In the genomic region with DNA sequence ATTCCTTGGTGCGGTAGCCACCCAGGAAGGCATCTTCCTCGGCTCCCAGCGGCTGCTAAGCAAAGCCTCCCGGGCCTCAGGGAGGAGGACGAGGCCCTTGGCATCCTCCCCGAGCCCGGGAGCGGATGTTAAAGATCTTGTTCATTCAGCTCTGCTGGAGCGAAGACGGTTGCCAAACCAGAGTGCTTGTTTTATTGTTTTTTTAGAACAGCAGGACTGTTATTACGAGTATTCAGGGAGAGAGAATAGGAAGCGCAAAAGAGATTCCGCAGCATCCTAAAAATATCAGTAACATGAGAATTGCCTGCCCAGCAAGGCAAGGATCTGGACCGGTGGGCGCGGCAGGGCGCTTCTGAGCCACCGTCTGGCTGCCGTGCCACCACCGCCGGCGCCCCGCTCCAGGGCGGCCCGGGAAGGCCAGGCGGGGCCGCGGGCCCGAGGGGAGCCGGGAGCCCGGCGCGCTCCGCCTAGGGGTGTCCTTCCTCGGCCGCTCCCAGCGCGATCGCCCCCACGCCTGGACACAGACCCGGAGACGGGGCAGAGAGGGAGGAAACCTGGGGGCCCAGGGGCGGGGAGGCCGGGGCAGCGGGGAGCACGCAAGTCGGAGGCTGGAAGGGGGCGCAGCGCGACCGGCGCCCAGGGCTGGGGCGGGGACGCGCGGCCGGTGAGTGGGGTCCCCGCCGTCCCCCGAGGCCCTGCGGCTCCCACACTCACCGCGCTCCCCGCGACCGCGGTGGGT, we compare ENCODE assay signal across 8 cellular contexts. TPM values are rescaled to one million over a fixed set of nuclear protein-coding genes. Genes with fewer than 3 reads are reported as not detected.
DNase-seq lines count a peak whose midpoint lies in the region; ATAC-seq, FAIRE-seq and TF ChIP-seq lines count a peak whose summit lies in the region.

No MANE protein-coding gene starts in this region.

- no peak overlapping the region for H3K27ac ChIP-seq in fibroblast of lung (ENCODE audit: insufficient read depth, low read length)
- H3K27ac ChIP-seq in naive thymus-derived CD4-positive, alpha-beta T cell (ENCODE audit: low read depth, low read length): no peak overlapping the region
- no peak overlapping the region for H3K27ac ChIP-seq in MM.1S (ENCODE audit: low read length)

- POLR2A ChIA-PET in activated B cell treated with CpG ODN at 0.5 μM for 24 hours (lab: Charles Lee): interaction anchor here (0.9 to 1.1 kb wide), 2 partner anchors 42 to 366 kb away, joined by 3 read pairs; no protein-coding TSS in a partner anchor
- POLR2A ChIA-PET in naive thymus-derived CD4-positive, alpha-beta T cell (lab: Charles Lee): no interaction called here

- H3K79me2 ChIP-seq in fibroblast of lung (ENCODE audit: control insufficient read depth, insufficient read depth, low read length) (no peaks in the 10 kb centered on the region), MM.1S (ENCODE audit: low read length) (no peaks in the 10 kb centered on the region)

- H2AFZ ChIP-seq in fibroblast of lung (ENCODE audit: low read length) (peak overlapping the region; percentile 59), MM.1S (ENCODE audit: low read length) (no peak overlapping the region)

- no peak for TF ChIP-seq CTCF in activated B cell treated with CpG ODN at 0.5 μM for 24 hours (IDR thresholded peaks at IDR 0.05)
- no peak for TF ChIP-seq CTCF in fibroblast of lung (conservative IDR thresholded peaks at IDR 0.05 in 1 of 2, IDR thresholded peaks at IDR 0.05 in 1 of 2; ENCODE audit: low read depth in 1 of 2, low read length in 2 of 2)
- TF ChIP-seq CTCF in MM.1S (IDR thresholded peaks at IDR 0.05; ENCODE audit: low read length): no peak

- intact Hi-C loops in Right ventricle myocardium inferior (cut with DNase I) (no loop called here), cardiac septum (cut with DNase I) (no loop called here), activated B cell treated with CpG ODN at 0.5 μM for 24 hours (cut with micrococcal nuclease) (loop anchor here (1.0 to 10.0 kb wide), 2 partner anchors 41 to 165 kb away; no protein-coding TSS in a partner anchor)
- intact Hi-C loops in naive thymus-derived CD4-positive, alpha-beta T cell (cut with micrococcal nuclease): no loop called here

- H3K4me2 ChIP-seq in fibroblast of lung (ENCODE audit: extremely low read depth, insufficient read depth, low read length): peak overlapping the region; percentile 92
- H3K4me2 ChIP-seq in MM.1S (ENCODE audit: low read depth, low read length): no peak overlapping the region

- no peak for TF ChIP-seq POLR2A in GM12891 (IDR thresholded peaks at IDR 0.05; ENCODE audit: low read depth, low read length)

- H3K36me3 Mint-ChIP-seq in activated B cell treated with CpG ODN at 0.5 μM for 24 hours (ENCODE audit: low read depth): no peaks in the 10 kb centered on the region
- H3K36me3 Mint-ChIP-seq in naive thymus-derived CD4-positive, alpha-beta T cell: peaks cover 0 to 4% (median 0%) of the 10 kb centered on the region in 5 donors

- no peaks in the 10 kb centered on the region for H3K9me3 ChIP-seq in fibroblast of lung (ENCODE audit: control insufficient read depth, insufficient read depth, low read depth, low read length)
- no peaks in the 10 kb centered on the region for H3K9me3 ChIP-seq in naive thymus-derived CD4-positive, alpha-beta T cell (ENCODE audit: control insufficient read depth in 2 of 3, low read length in 3 of 3)
- H3K9me3 ChIP-seq in MM.1S (replicated peaks; ENCODE audit: insufficient read depth, low read length): no peaks in the 10 kb centered on the region

- no peak overlapping the region for H3K27ac Mint-ChIP-seq in activated B cell treated with CpG ODN at 0.5 μM for 24 hours
- peak overlapping the region in 5 of 9 donors; percentile 49 to 64 (median 51) for H3K27ac Mint-ChIP-seq in naive thymus-derived CD4-positive, alpha-beta T cell

- H3K9me2 ChIP-seq in MM.1S (replicated peaks; ENCODE audit: insufficient read depth, low read length): no peaks in the 10 kb centered on the region

- no peak overlapping the region for H3K9ac ChIP-seq in fibroblast of lung (ENCODE audit: insufficient read depth, low read length)
- H3K9ac ChIP-seq in MM.1S (ENCODE audit: low read length): no peak overlapping the region

- H3K4me3 ChIP-seq in fibroblast of lung (replicated peaks in 1 of 4; ENCODE audit: control extremely low read depth in 1 of 4, insufficient read depth in 1 of 4, low read depth in 3 of 4, low read length in 4 of 4): peak overlapping the region; percentile 23 to 49 (median 29)
- H3K4me3 ChIP-seq in naive thymus-derived CD4-positive, alpha-beta T cell (ENCODE audit: low read length): no peak overlapping the region
- no peak overlapping the region for H3K4me3 ChIP-seq in MM.1S (ENCODE audit: low read length)

- H3K4me1 ChIP-seq in fibroblast of lung (ENCODE audit: control insufficient read depth, extremely low read depth, insufficient read depth, low read length) (no peaks in the 10 kb centered on the region), MM.1S (ENCODE audit: low read length) (no peaks in the 10 kb centered on the region)
- H3K4me1 ChIP-seq in naive thymus-derived CD4-positive, alpha-beta T cell (ENCODE audit: control insufficient read depth in 2 of 2, insufficient read depth in 2 of 2, low read length in 2 of 2): peaks cover 9 to 11% of the 10 kb centered on the region in 2 donors

- H3K27me3 Mint-ChIP-seq in activated B cell treated with CpG ODN at 0.5 μM for 24 hours: peaks cover 67% of the 10 kb centered on the region
- H3K27me3 Mint-ChIP-seq in naive thymus-derived CD4-positive, alpha-beta T cell: peaks cover 76 to 85% (median 82%) of the 10 kb centered on the region in 5 donors

- peak overlapping the region; percentile 81 for H3K4me3 Mint-ChIP-seq in activated B cell treated with CpG ODN at 0.5 μM for 24 hours
- H3K4me3 Mint-ChIP-seq in naive thymus-derived CD4-positive, alpha-beta T cell: peak overlapping the region; percentile 78 to 96 (median 87)

- peak; percentile 73 for ATAC-seq in Right ventricle myocardium inferior
- ATAC-seq in HG03175 (IDR thresholded peaks at IDR 0.05; ENCODE audit: unreplicated experiment): peak; percentile 26
- ATAC-seq in activated B cell treated with CpG ODN at 0.5 μM for 24 hours (ENCODE audit: low read depth): peak; percentile 51
- peak; percentile 50 for ATAC-seq in naive thymus-derived CD4-positive, alpha-beta T cell

- H3K36me3 ChIP-seq in fibroblast of lung (ENCODE audit: control insufficient read depth, insufficient read depth, low read length) (no peaks in the 10 kb centered on the region), MM.1S (replicated peaks; ENCODE audit: insufficient read depth, low read length) (no peaks in the 10 kb centered on the region)
- no peaks in the 10 kb centered on the region for H3K36me3 ChIP-seq in naive thymus-derived CD4-positive, alpha-beta T cell (ENCODE audit: control insufficient read depth in 2 of 3, insufficient read depth in 3 of 3, low read length in 3 of 3)

- H3K27me3 ChIP-seq in fibroblast of lung (ENCODE audit: control insufficient read depth, insufficient read depth, low read length) (peaks cover 32% of the 10 kb centered on the region), MM.1S (replicated peaks; ENCODE audit: insufficient read depth, low read length) (peaks cover 51% of the 10 kb centered on the region)
- H3K27me3 ChIP-seq in naive thymus-derived CD4-positive, alpha-beta T cell (ENCODE audit: control insufficient read depth in 2 of 2, insufficient read depth in 2 of 2, low read length in 2 of 2): peaks cover 0 to 13% of the 10 kb centered on the region in 2 donors

- H3F3A ChIP-seq in MM.1S (ENCODE audit: insufficient read depth, low read length): no peaks in the 10 kb centered on the region

- CTCF ChIA-PET in activated B cell treated with CpG ODN at 0.5 μM for 24 hours (lab: Charles Lee): interaction anchor here (0.6 to 3.5 kb wide), 2 partner anchors 17 to 94 kb away, joined by 3 to 15 read pairs; no protein-coding TSS in a partner anchor
- CTCF ChIA-PET in naive thymus-derived CD4-positive, alpha-beta T cell (lab: Charles Lee): interaction anchor here (1.3 kb wide), 1 partner anchor 356 kb away, joined by 4 read pairs; no protein-coding TSS in a partner anchor

- no peaks in the 10 kb centered on the region for H4K20me1 ChIP-seq in fibroblast of lung (ENCODE audit: control insufficient read depth, extremely low read depth, insufficient read depth, low read length)
- no peaks in the 10 kb centered on the region; the same call in 1 of the 2 replicates for H4K20me1 ChIP-seq in MM.1S (ENCODE audit: insufficient read depth, low read length)

- DNase-seq in Right ventricle myocardium inferior (ENCODE audit: missing footprints): peak; percentile 78
- no peak for DNase-seq in cardiac septum (ENCODE audit: low spot score)
- peak; percentile 30 for DNase-seq in activated B cell treated with CpG ODN at 0.5 μM for 24 hours
- peak; percentile 65 to 76 for DNase-seq in fibroblast of lung (ENCODE audit: low read depth in 2 of 2)
- DNase-seq in naive thymus-derived CD4-positive, alpha-beta T cell: peak in 5 of 9 donors; percentile 18 to 37 (median 31)
- DNase-seq in GM12891 (ENCODE audit: insufficient read length, low spot score): no peak
- DNase-seq in MM.1S: no peak

- no peaks in the 10 kb centered on the region for H3K9me3 Mint-ChIP-seq in activated B cell treated with CpG ODN at 0.5 μM for 24 hours
- H3K9me3 Mint-ChIP-seq in naive thymus-derived CD4-positive, alpha-beta T cell: no peaks in the 10 kb centered on the region

- FAIRE-seq in GM12891 (lab: Jason Lieb, UNC): no peak

- peaks cover 12% of the 10 kb centered on the region for H3K4me1 Mint-ChIP-seq in activated B cell treated with CpG ODN at 0.5 μM for 24 hours
- peaks cover 9 to 25% (median 14%) of the 10 kb centered on the region in 7 donors for H3K4me1 Mint-ChIP-seq in naive thymus-derived CD4-positive, alpha-beta T cell

RNA-seq across cellular contexts. Expression of gene CYS1, which starts 0.8 kb away (rescaled TPM):
- total RNA-seq in Right ventricle myocardium inferior (3.2 TPM), cardiac septum (3.8 TPM), activated B cell treated with CpG ODN at 0.5 μM for 24 hours (0.42 and 0.44 TPM in 2 replicates), fibroblast of lung (1.5 and 5.1 TPM in 2 replicates)
- 0.31 and 0.37 TPM in 2 replicates for polyA plus RNA-seq in fibroblast of lung
- 0.65 and 0.92 TPM in 2 replicates for polyA plus RNA-seq in fibroblast of lung (2012)
- polyA minus RNA-seq in fibroblast of lung (ENCODE audit: low replicate concordance): 0.39 TPM in 1 of 2 replicates, not detected in the other
- 1 to 10 TPM in 1 of 5 experiments, not detected in 4; 1.3 TPM for total RNA-seq in naive thymus-derived CD4-positive, alpha-beta T cell
- not detected for polyA plus RNA-seq in naive thymus-derived CD4-positive, alpha-beta T cell
- 2.9 TPM for polyA plus RNA-seq in GM12891 (2012; ENCODE audit: low read depth, missing spikeins)

RNA-seq across cellular contexts. Expression of gene KLF11, which starts 36.0 kb away (rescaled TPM):
- total RNA-seq in Right ventricle myocardium inferior: 28.2 TPM
- 22.3 TPM for total RNA-seq in cardiac septum
- total RNA-seq in activated B cell treated with CpG ODN at 0.5 μM for 24 hours: 8.2 and 10.2 TPM in 2 replicates
- total RNA-seq in fibroblast of lung: 6.8 and 7.7 TPM in 2 replicates
- 5.9 and 6.3 TPM in 2 replicates for polyA plus RNA-seq in fibroblast of lung
- polyA plus RNA-seq in fibroblast of lung (2012): 3.3 and 4.0 TPM in 2 replicates
- 26.0 and 26.9 TPM in 2 replicates for polyA minus RNA-seq in fibroblast of lung (ENCODE audit: low replicate concordance)
- total RNA-seq in naive thymus-derived CD4-positive, alpha-beta T cell: 10 to 100 TPM in 2 of 5 experiments, 1 to 10 TPM in 3; 2.7 to 48.6 (median 6.8) TPM
- 1 to 10 TPM; 1.3 to 1.7 TPM for polyA plus RNA-seq in naive thymus-derived CD4-positive, alpha-beta T cell
- 0.24 TPM for polyA plus RNA-seq in GM12891 (2012; ENCODE audit: low read depth, missing spikeins)

RNA-seq across cellular contexts. Expression of gene RRM2, which starts 43.2 kb away (rescaled TPM):
- total RNA-seq in Right ventricle myocardium inferior: 4.2 TPM
- total RNA-seq in cardiac septum: 0.35 TPM
- 8.6 and 9.3 TPM in 2 replicates for total RNA-seq in activated B cell treated with CpG ODN at 0.5 μM for 24 hours
- 1.5 and 6.1 TPM in 2 replicates for total RNA-seq in fibroblast of lung
- polyA plus RNA-seq in fibroblast of lung: 36.3 and 119 TPM in 2 replicates
- 25.6 and 115 TPM in 2 replicates for polyA plus RNA-seq in fibroblast of lung (2012)
- polyA minus RNA-seq in fibroblast of lung (ENCODE audit: low replicate concordance): 7.6 and 36.1 TPM in 2 replicates
- 100 to 1,000 TPM in 1 of 5 experiments, 1 to 10 TPM in 1, under 1 TPM in 3; 0.13 to 330 (median 0.51) TPM for total RNA-seq in naive thymus-derived CD4-positive, alpha-beta T cell
- polyA plus RNA-seq in naive thymus-derived CD4-positive, alpha-beta T cell: not detected
- polyA plus RNA-seq in GM12891 (2012; ENCODE audit: low read depth, missing spikeins): 114 TPM

Comparison
In these comparisons a context has a peak if more than half of its experiments do, and no peak if none do; other contexts are left out.
1. DNase-seq: peak in Right ventricle myocardium inferior (single experiment), activated B cell treated with CpG ODN at 0.5 μM for 24 hours (single experiment), fibroblast of lung (2 of 2) and naive thymus-derived CD4-positive, alpha-beta T cell (5 of 9); none in cardiac septum (single experiment), GM12891 (single experiment) and MM.1S (single experiment).
2. H3K4me3 ChIP-seq: peak in fibroblast of lung (4 of 4); none in naive thymus-derived CD4-positive, alpha-beta T cell (single experiment) and MM.1S (single experiment).
3. Peak in every context shown above with its lines, with median percentiles within 50 percentile points of each other: ATAC-seq.